In the genomic region with DNA sequence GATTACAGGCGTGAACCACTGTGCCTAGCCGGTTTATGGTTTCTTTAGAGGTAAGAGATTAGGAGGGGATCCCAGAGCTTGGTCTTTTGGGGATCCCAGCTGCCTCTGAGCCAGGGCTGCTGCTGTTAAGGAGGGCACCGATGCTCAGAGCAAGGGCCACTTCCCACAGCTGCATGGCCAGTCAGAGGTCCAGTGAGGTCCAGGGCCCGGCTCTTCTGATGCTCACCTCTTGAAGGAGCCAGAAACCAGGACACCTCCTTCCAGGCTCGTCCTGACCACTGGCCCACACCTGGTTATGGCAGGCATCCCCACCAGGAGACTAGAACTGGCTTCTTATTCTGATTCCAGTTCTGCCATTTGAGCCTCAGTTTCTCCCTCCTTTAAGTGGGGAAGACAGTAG, we compare ENCODE assay signal across 5 cellular contexts.
"Had no signal": no experiment of that assay in that cellular context is flagged by ENCODE, and none has a peak within 500 bp of the region (broad histone marks: within the 10 kb centered on the region; RNA-seq: fewer than 3 reads in every experiment).

No MANE protein-coding gene starts in this region.

- H3K27ac Mint-ChIP-seq: GM23338, H9 had no signal

- H3K4me3 ChIP-seq: GM23338, K562 had no signal

- ATAC-seq: GM23338, K562 had no signal

- H3K4me1 Mint-ChIP-seq: GM23338, H9 had no signal

- H3K4me3 Mint-ChIP-seq: GM23338, H9 had no signal

- H3K9me3 Mint-ChIP-seq: GM23338 had no signal

- DNase-seq: H9, HCEC 1CT, IMR-90 had no signal
